8 cellular contexts compared by ENCODE assay signal in the genomic region with DNA sequence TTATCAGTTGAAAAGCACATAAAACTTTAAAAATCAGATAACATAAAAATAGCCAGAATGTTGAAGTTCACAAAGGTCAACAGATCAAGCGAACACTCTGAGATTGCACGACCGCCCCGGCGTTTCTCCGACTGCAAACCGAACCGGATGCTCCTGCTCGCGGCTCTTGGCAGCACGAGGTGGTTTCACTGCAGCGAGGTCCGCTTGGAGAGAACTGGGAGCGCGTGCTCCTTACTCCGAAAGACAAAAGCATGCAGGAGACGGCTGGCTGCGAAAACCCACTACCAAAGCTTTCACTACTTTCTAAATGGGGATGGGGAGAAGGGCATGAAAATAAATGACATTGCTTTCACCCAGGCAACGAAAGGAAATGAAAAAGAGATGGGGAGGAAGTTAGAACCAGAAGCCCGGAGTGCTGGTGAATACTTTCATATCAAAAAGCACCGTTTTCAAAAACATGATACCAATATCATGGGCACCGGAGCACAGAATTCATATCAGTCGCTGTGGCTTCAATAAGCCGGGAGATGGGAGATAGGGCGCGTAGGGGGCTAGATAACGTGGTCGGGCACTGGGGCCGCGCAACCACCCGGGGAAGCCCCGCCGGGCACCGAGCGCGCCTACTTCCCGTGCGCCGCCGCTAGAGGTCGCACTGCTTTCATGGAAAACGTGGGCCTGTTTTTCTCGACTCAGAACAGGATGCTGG. TPM values are rescaled to one million over a fixed set of nuclear protein-coding genes. Genes with fewer than 3 reads are reported as not detected.
DNase-seq lines count a peak whose midpoint lies in the region; ATAC-seq and TF ChIP-seq lines count a peak whose summit lies in the region.

No MANE protein-coding gene starts in this region.

- H3K4me1 Mint-ChIP-seq in T-helper 2 cell treated with Interferon-gamma antibody and Interleukin-4, amounts not matched to agents 5 μg/mL and 100 μg/mL, for 36 hours (ENCODE audit: low read depth): peaks cover 28% of the 10 kb centered on the region

- H2AFZ ChIP-seq in hepatocyte: peak overlapping the region; percentile 22

- no peaks in the 10 kb centered on the region for H3K4me1 ChIP-seq in HEK293 (ENCODE audit: control insufficient read depth, insufficient read depth, low read length)
- peaks cover 0 to 2% of the 10 kb centered on the region in 2 donors for H3K4me1 ChIP-seq in ascending aorta
- H3K4me1 ChIP-seq in hepatocyte (ENCODE audit: insufficient read depth): no peaks in the 10 kb centered on the region
- no peaks in the 10 kb centered on the region for H3K4me1 ChIP-seq in aorta (ENCODE audit: control insufficient read depth in 1 of 2, insufficient read depth in 2 of 2, low read length in 2 of 2)

- no peaks in the 10 kb centered on the region for H3K79me2 ChIP-seq in hepatocyte

- H3K9me2 ChIP-seq in hepatocyte (replicated peaks; ENCODE audit: insufficient read depth): no peaks in the 10 kb centered on the region

- H3K4me3 ChIP-seq in HEK293 (ENCODE audit: low read depth, low read length): peak overlapping the region; percentile 19
- H3K4me3 ChIP-seq in ascending aorta: peak overlapping the region; percentile 49 to 58
- H3K4me3 ChIP-seq in hepatocyte: peak overlapping the region; percentile 21
- peak overlapping the region; percentile 64 to 68 for H3K4me3 ChIP-seq in aorta (ENCODE audit: low read length in 2 of 2)

- H3K27me3 ChIP-seq in ascending aorta: no peaks in the 10 kb centered on the region
- H3K27me3 ChIP-seq in hepatocyte: peaks cover 11% of the 10 kb centered on the region
- no peaks in the 10 kb centered on the region for H3K27me3 ChIP-seq in aorta (ENCODE audit: control insufficient read depth in 1 of 2, insufficient read depth in 2 of 2, low read length in 1 of 2)

- H3K4me3 Mint-ChIP-seq in T-helper 2 cell treated with Interferon-gamma antibody and Interleukin-4, amounts not matched to agents 5 μg/mL and 100 μg/mL, for 36 hours: peak overlapping the region; percentile 94

- peak; percentile 91 for DNase-seq in GM03348 (ENCODE audit: low spot score)
- peak; percentile 70 for DNase-seq in NCI-H1105 (lab: John Stamatoyannopoulos, UW)
- DNase-seq in T-helper 2 cell treated with Interferon-gamma antibody and Interleukin-4, amounts not matched to agents 5 μg/mL and 100 μg/mL, for 36 hours (ENCODE audit: low spot score): peak; percentile 90
- DNase-seq in ascending aorta (ENCODE audit: low spot score in 2 of 2): peak in 1 of 2 donors; percentile 85
- peak; percentile 79 for DNase-seq in hepatocyte (ENCODE audit: low spot score)
- peak; percentile 93 for DNase-seq in retina
- peak; percentile 82 to 93 for DNase-seq in aorta

- peak overlapping the region; percentile 89 for H3K4me2 ChIP-seq in hepatocyte

- CTCF ChIA-PET in HEK293 (lab: Yijun Ruan, JAX): interaction anchor here (0.6 to 4.2 kb wide), 34 partner anchors 8 to 1259 kb away, joined by 3 to 29 read pairs (median 4); no protein-coding TSS in a partner anchor

- WGBS in hepatocyte (ENCODE audit: low lambda C conversion rate, missing lambda C conversion rate): 4% methylated on average over 43 of the region's 43 CpGs
- WGBS in aorta, 2 donors: 0 to 1% methylated on average over 43 of the region's 43 CpGs

- H3K27ac Mint-ChIP-seq in T-helper 2 cell treated with Interferon-gamma antibody and Interleukin-4, amounts not matched to agents 5 μg/mL and 100 μg/mL, for 36 hours: peak overlapping the region; percentile 89

- peaks cover 11% of the 10 kb centered on the region for H3K36me3 Mint-ChIP-seq in T-helper 2 cell treated with Interferon-gamma antibody and Interleukin-4, amounts not matched to agents 5 μg/mL and 100 μg/mL, for 36 hours (ENCODE audit: low read depth)

- H3K27me3 Mint-ChIP-seq in T-helper 2 cell treated with Interferon-gamma antibody and Interleukin-4, amounts not matched to agents 5 μg/mL and 100 μg/mL, for 36 hours (ENCODE audit: low read depth): no peaks in the 10 kb centered on the region

- H3K9me3 ChIP-seq in HEK293 (ENCODE audit: control insufficient read depth, insufficient read depth, low read depth, low read length) (no peaks in the 10 kb centered on the region), ascending aorta (no peaks in the 10 kb centered on the region), hepatocyte (ENCODE audit: low read depth) (no peaks in the 10 kb centered on the region), aorta (ENCODE audit: control insufficient read depth, low read length) (no peaks in the 10 kb centered on the region)

- no peak overlapping the region for H3K27ac ChIP-seq in HEK293 (ENCODE audit: extremely low read depth, low read depth, low read length)
- peak overlapping the region in 1 of 2 donors; percentile 45 for H3K27ac ChIP-seq in ascending aorta
- H3K27ac ChIP-seq in hepatocyte: no peak overlapping the region
- no peak overlapping the region for H3K27ac ChIP-seq in aorta (ENCODE audit: low read depth in 1 of 2, low read length in 2 of 2)

- TF ChIP-seq CTCF in HEK293 (tag by site-specific recombination; IDR thresholded peaks at IDR 0.05) (peak; percentile 90), ascending aorta (IDR thresholded peaks at IDR 0.05) (peak; percentile 84 to 94 (median 94)), hepatocyte (IDR thresholded peaks at IDR 0.05; ENCODE audit: poor library complexity) (peak; percentile 97)

- no peaks in the 10 kb centered on the region for H4K20me1 ChIP-seq in hepatocyte (ENCODE audit: insufficient read depth, poor library complexity, severe bottlenecking)

- peak; percentile 94 for ATAC-seq in aorta (ENCODE audit: low FRiP score)

- H3K36me3 ChIP-seq in HEK293 (ENCODE audit: control insufficient read depth in 2 of 2, insufficient read depth in 1 of 2, low read length in 2 of 2) (peaks cover 0 to 10% of the 10 kb centered on the region in 2 experiments; a peak in 1 of 3 replicates), ascending aorta (peaks cover 5 to 43% of the 10 kb centered on the region in 2 donors), hepatocyte (replicated peaks; ENCODE audit: insufficient read depth, low read depth) (no peaks in the 10 kb centered on the region), aorta (ENCODE audit: control insufficient read depth in 1 of 2, insufficient read depth in 2 of 2, low read length in 1 of 2) (peaks cover 0 to 3% of the 10 kb centered on the region in 2 donors)

- intact Hi-C loops in ascending aorta (cut with DNase I) (loop anchor here (2.0 to 10.0 kb wide), 5 partner anchors 148 to 618 kb away; a partner anchor contains a TSS), aorta (cut with DNase I) (loop anchor here (5.0 to 10.0 kb wide), 4 partner anchors 416 to 616 kb away; a partner anchor contains a TSS)

- H3K9me3 Mint-ChIP-seq in T-helper 2 cell treated with Interferon-gamma antibody and Interleukin-4, amounts not matched to agents 5 μg/mL and 100 μg/mL, for 36 hours: no peaks in the 10 kb centered on the region

- POLR2A ChIA-PET in HEK293 (lab: Yijun Ruan, JAX): no interaction called here

TF ChIP-seq in HEK293, 187 proteins besides CTCF, POLR2A, EP300 and RAD21 (continues in another document):
- TF ChIP-seq ZNF426 (tag by site-specific recombination; IDR thresholded peaks at IDR 0.05) (no peak), ZEB2 (tag by site-specific recombination; IDR thresholded peaks at IDR 0.05) (0 out of 2 replicates have a peak, but pooled peaks have one; percentile 44), ZNF23 (tag by site-specific recombination; IDR thresholded peaks at IDR 0.05; ENCODE audit: borderline replicate concordance) (no peak), ZIC2 (tag by site-specific recombination; IDR thresholded peaks at IDR 0.05) (peak; percentile 47), OVOL3 (tag by site-specific recombination; IDR thresholded peaks at IDR 0.05) (no peak), PRDM1 (tag by site-specific recombination; IDR thresholded peaks at IDR 0.05) (peak; percentile 98), ZNF184 (tag by site-specific recombination; IDR thresholded peaks at IDR 0.05) (no peak)
- TF ChIP-seq, protein P1, sequence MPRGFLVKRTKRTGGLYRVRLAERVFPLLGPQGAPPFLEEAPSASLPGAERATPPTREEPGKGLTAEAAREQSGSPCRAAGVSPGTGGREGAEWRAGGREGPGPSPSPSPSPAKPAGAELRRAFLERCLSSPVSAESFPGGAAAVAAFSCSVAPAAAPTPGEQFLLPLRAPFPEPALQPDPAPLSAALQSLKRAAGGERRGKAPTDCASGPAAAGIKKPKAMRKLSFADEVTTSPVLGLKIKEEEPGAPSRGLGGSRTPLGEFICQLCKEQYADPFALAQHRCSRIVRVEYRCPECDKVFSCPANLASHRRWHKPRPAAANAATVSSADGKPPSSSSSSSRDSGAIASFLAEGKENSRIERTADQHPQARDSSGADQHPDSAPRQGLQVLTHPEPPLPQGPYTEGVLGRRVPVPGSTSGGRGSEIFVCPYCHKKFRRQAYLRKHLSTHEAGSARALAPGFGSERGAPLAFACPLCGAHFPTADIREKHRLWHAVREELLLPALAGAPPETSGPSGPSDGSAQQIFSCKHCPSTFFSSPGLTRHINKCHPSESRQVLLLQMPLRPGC (tag by site-specific recombination; IDR thresholded peaks at IDR 0.05): no peak
- TF ChIP-seq, protein P2, sequence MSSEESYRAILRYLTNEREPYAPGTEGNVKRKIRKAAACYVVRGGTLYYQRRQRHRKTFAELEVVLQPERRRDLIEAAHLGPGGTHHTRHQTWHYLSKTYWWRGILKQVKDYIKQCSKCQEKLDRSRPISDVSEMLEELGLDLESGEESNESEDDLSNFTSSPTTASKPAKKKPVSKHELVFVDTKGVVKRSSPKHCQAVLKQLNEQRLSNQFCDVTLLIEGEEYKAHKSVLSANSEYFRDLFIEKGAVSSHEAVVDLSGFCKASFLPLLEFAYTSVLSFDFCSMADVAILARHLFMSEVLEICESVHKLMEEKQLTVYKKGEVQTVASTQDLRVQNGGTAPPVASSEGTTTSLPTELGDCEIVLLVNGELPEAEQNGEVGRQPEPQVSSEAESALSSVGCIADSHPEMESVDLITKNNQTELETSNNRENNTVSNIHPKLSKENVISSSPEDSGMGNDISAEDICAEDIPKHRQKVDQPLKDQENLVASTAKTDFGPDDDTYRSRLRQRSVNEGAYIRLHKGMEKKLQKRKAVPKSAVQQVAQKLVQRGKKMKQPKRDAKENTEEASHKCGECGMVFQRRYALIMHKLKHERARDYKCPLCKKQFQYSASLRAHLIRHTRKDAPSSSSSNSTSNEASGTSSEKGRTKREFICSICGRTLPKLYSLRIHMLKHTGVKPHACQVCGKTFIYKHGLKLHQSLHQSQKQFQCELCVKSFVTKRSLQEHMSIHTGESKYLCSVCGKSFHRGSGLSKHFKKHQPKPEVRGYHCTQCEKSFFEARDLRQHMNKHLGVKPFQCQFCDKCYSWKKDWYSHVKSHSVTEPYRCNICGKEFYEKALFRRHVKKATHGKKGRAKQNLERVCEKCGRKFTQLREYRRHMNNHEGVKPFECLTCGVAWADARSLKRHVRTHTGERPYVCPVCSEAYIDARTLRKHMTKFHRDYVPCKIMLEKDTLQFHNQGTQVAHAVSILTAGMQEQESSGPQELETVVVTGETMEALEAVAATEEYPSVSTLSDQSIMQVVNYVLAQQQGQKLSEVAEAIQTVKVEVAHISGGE (tag by site-specific recombination; conservative IDR thresholded peaks at IDR 0.05; ENCODE audit: low read depth): peak; percentile 53; the same call in 1 of the 2 replicates

RNA-seq across cellular contexts. Expression of a gene that starts 8.3 kb away (rescaled TPM):
- total RNA-seq in ascending aorta: not detected
- total RNA-seq in hepatocyte: not detected in 2 replicates
- polyA plus RNA-seq in hepatocyte: not detected in 2 replicates
- total RNA-seq in aorta: not detected
- not detected for polyA plus RNA-seq in aorta
